ENCODE assay signal across 8 cellular contexts in the genomic region with DNA sequence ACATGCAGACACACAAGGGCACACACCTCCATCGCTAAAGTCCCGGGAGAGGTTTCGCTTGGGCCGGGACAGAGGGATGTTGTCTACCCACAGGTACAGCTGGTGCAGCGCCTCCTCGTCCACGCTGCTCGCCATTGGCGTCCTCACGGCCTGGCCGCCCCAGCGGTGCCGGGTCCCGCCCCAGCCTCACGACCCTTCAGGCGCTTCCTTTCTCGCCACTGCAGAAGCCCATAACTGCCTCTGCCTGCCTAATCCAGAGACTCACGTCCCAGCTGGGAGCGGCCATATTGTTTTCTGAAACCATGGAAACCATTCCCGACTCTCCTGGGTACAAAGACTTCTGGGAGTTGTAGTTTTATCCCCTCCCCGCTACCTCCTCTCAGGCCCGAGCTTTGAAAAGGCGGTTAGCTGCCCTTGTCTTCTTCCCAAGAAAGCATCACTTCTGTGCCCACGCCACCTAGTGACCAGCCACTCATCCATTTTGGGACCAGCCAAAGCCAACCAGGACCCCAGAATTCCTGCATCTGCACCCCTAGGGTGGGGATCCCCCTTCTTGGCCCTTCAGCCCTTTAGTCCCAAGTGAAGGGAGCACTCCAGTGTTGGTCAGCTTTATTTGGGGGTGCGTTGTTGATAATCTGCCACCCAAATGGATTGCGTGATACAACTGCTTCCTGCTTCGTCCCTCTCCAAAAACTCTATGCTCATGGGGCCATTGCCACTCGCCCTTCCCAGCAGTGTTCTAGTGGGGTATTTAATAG. TPM values are rescaled to one million over a fixed set of nuclear protein-coding genes. Genes with fewer than 3 reads are reported as not detected.
DNase-seq lines count a peak whose midpoint lies in the region; ATAC-seq and TF ChIP-seq lines count a peak whose summit lies in the region.

A gene with protein sequence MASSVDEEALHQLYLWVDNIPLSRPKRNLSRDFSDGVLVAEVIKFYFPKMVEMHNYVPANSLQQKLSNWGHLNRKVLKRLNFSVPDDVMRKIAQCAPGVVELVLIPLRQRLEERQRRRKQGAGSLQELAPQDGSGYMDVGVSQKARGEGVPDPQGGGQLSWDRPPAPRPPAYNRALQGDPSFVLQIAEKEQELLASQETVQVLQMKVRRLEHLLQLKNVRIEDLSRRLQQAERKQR (minus strand): TSS at position 296 of the 758 bp plus-strand sequence. CDS start 161 bp downstream, at position 135.

- peak within 1 kb of the TSS; percentile 87 for H3K4me2 ChIP-seq in osteoblast (ENCODE audit: insufficient read depth, low read length)

- H3K36me3 ChIP-seq in osteoblast (ENCODE audit: insufficient read depth, low read length), result peaks cover 5% of the 10 kb centered on the region

- DNase-seq in DMS 273 (lab: John Stamatoyannopoulos, UW; ENCODE audit: unreplicated experiment) (peak; percentile 98), KG1 (lab: John Stamatoyannopoulos, UW) (peak; percentile 24), OCI-M1 (lab: John Stamatoyannopoulos, UW) (peak; percentile 96), amniotic epithelial cell (ENCODE audit: low read depth) (peak; percentile 86), Right ventricle myocardium superior (peak; percentile 80), osteoblast (ENCODE audit: insufficient read length, low spot score, missing footprints) (peak; percentile 100)

- peaks cover 35% of the 10 kb centered on the region for H3K79me2 ChIP-seq in osteoblast (ENCODE audit: insufficient read depth, low read length)

- peaks cover 6% of the 10 kb centered on the region for H3K27me3 ChIP-seq in osteoblast (ENCODE audit: insufficient read depth, low read length)

- TF ChIP-seq CTCF in osteoblast (IDR thresholded peaks at IDR 0.05; ENCODE audit: extremely low read depth, low read depth, low read length), result peak; percentile 67

- H2AFZ ChIP-seq in osteoblast (ENCODE audit: low read length), result peak within 1 kb of the TSS; percentile 75

- ATAC-seq in GM19463 (IDR thresholded peaks at IDR 0.05; ENCODE audit: unreplicated experiment) (peak; percentile 66), Right ventricle myocardium superior (ENCODE audit: poor library complexity) (peak; percentile 80), HG03457 (IDR thresholded peaks at IDR 0.05; ENCODE audit: unreplicated experiment) (no peak)

- peaks cover 39% of the 10 kb centered on the region for H4K20me1 ChIP-seq in osteoblast (ENCODE audit: insufficient read depth, low read length)

- no peaks in the 10 kb centered on the region for H3K9me3 ChIP-seq in osteoblast (ENCODE audit: low read depth, low read length)

- no peak within 1 kb of the TSS for H3K27ac ChIP-seq in osteoblast (ENCODE audit: low read depth, low read length)

- intact Hi-C loops in Right ventricle myocardium superior (cut with DNase I), result no loop called here

- peak within 1 kb of the TSS; percentile 66 for H3K4me3 ChIP-seq in osteoblast (ENCODE audit: insufficient read depth, low read length)

- H3K4me1 ChIP-seq in osteoblast (ENCODE audit: insufficient read depth, low read length), result peaks cover 31% of the 10 kb centered on the region

RNA-seq across cellular contexts. Expression of the gene that starts here (rescaled TPM):
- total RNA-seq in Right ventricle myocardium superior (0.32 TPM), osteoblast (under 0.01 TPM in 1 of 2 replicates, not detected in the other)

Comparison
In these comparisons a context has a peak if more than half of its experiments do, and no peak if none do; other contexts are left out.
1. Peak in DNase-seq and ATAC-seq in Right ventricle myocardium superior; RNA of the gene not detected or under 1 TPM.
2. Peak in DNase-seq, H3K4me3 ChIP-seq and H3K4me2 ChIP-seq in osteoblast; RNA of the gene not detected or under 1 TPM.
3. DNase-seq: peak in every context shown above with its lines; median percentile 100 in osteoblast; 98 in DMS 273; 96 in OCI-M1; 86 in amniotic epithelial cell; 80 in Right ventricle myocardium superior; 24 in KG1.